Comparison of ENCODE assay signal across 10 cellular contexts in genomic region chr17:78724544-78724943, GRCh38. TPM values are rescaled to one million over a fixed set of nuclear protein-coding genes. Genes with fewer than 3 reads are reported as not detected.
DNase-seq lines count a peak whose midpoint lies in the region; ATAC-seq and TF ChIP-seq lines count a peak whose summit lies in the region.
"Had no signal": no experiment of that assay in that cellular context is flagged by ENCODE, and none has a peak within 500 bp of the region (broad histone marks: within the 10 kb centered on the region; RNA-seq: fewer than 3 reads in every experiment).

No MANE protein-coding gene starts in this region.

- no peak for TF ChIP-seq CTCF in gastrocnemius medialis (IDR thresholded peaks at IDR 0.05 in 4 of 5, conservative IDR thresholded peaks at IDR 0.05 in 1 of 5)

- no peaks in the 10 kb centered on the region for H3K36me3 ChIP-seq in gastrocnemius medialis

- DNase-seq in NCI-H2227 (lab: John Stamatoyannopoulos, UW; ENCODE audit: unreplicated experiment) (peak; percentile 40), NCI-H2227 treated with DMSO at 0.1 percent for 48 hours (lab: John Stamatoyannopoulos, UW) (no peak), iPS-NIHi11 (ENCODE audit: low spot score) (peak; percentile 60), gastrocnemius medialis (peak; percentile 60 to 62), NCI-H2171 (lab: John Stamatoyannopoulos, UW) (no peak), mesenteric fat pad (ENCODE audit: low spot score) (no peak)
- DNase-seq: 8988T, NCI-H1105 treated with DMSO at 0.1 percent for 48 hours had no signal

- H3K9me3 Mint-ChIP-seq in activated T-helper 17 cell treated with anti-CD3 and anti-CD28 coated beads, Interleukin-2, amount 50 U/mL, for 72 hours = no peaks in the 10 kb centered on the region

- H3K9me3 ChIP-seq in gastrocnemius medialis = no peaks in the 10 kb centered on the region

- no peak for ATAC-seq in activated T-helper 17 cell treated with anti-CD3 and anti-CD28 coated beads, Interleukin-2, amount 50 U/mL, for 72 hours (replicated peaks)
- ATAC-seq in gastrocnemius medialis (peak; percentile 52 to 68), GM21526 (IDR thresholded peaks at IDR 0.05; ENCODE audit: low FRiP score, unreplicated experiment) (no peak)

- H3K4me3 ChIP-seq in gastrocnemius medialis = no peak overlapping the region

- no peaks in the 10 kb centered on the region for H3K27me3 ChIP-seq in gastrocnemius medialis

- H3K4me3 Mint-ChIP-seq in activated T-helper 17 cell treated with anti-CD3 and anti-CD28 coated beads, Interleukin-2, amount 50 U/mL, for 72 hours = peak overlapping the region; percentile 79

- H3K27me3 Mint-ChIP-seq in activated T-helper 17 cell treated with anti-CD3 and anti-CD28 coated beads, Interleukin-2, amount 50 U/mL, for 72 hours = no peaks in the 10 kb centered on the region

- peaks cover 53% of the 10 kb centered on the region for H3K36me3 Mint-ChIP-seq in activated T-helper 17 cell treated with anti-CD3 and anti-CD28 coated beads, Interleukin-2, amount 50 U/mL, for 72 hours (ENCODE audit: low read depth)

- peaks cover 74 to 88% of the 10 kb centered on the region in 2 donors for H3K4me1 ChIP-seq in gastrocnemius medialis

- peak overlapping the region; percentile 64 to 72 (median 71) for H3K27ac ChIP-seq in gastrocnemius medialis

- peak overlapping the region; percentile 93 for H3K27ac Mint-ChIP-seq in activated T-helper 17 cell treated with anti-CD3 and anti-CD28 coated beads, Interleukin-2, amount 50 U/mL, for 72 hours

- in situ Hi-C loops in gastrocnemius medialis (cut with MboI; ENCODE audit: low sequenced_read_pairs in 4 of 4) = no loop called here

- intact Hi-C loops in gastrocnemius medialis (cut with DNase I; ENCODE audit: low total_unique reads) = no loop called here

- peaks cover 74% of the 10 kb centered on the region for H3K4me1 Mint-ChIP-seq in activated T-helper 17 cell treated with anti-CD3 and anti-CD28 coated beads, Interleukin-2, amount 50 U/mL, for 72 hours

- TF ChIP-seq POLR2A in gastrocnemius medialis (IDR thresholded peaks at IDR 0.05) = no peak

RNA-seq across cellular contexts. Expression of gene CYTH1, which starts 57.5 kb away (rescaled TPM):
- 100 to 1,000 TPM; 173 to 195 TPM for total RNA-seq in activated T-helper 17 cell treated with anti-CD3 and anti-CD28 coated beads, Interleukin-2, amount 50 U/mL, for 72 hours
- total RNA-seq in gastrocnemius medialis = 10 to 100 TPM; 24.7 to 43.7 (median 32.4) TPM
- 54.9 TPM for total RNA-seq in mesenteric fat pad

Comparison
In these comparisons a context has a peak if more than half of its experiments do, and no peak if none do; other contexts are left out.
1. DNase-seq: peak in NCI-H2227 (single experiment), iPS-NIHi11 (single experiment) and gastrocnemius medialis (2 of 2); none in NCI-H2227 treated with DMSO at 0.1 percent for 48 hours (single experiment), NCI-H2171 (single experiment) and mesenteric fat pad (single experiment).
2. ATAC-seq: peak in gastrocnemius medialis (2 of 2); none in activated T-helper 17 cell treated with anti-CD3 and anti-CD28 coated beads, Interleukin-2, amount 50 U/mL, for 72 hours (single experiment) and GM21526 (single experiment).